In genomic region chr18:13573750-13574149, GRCh38 we compare ENCODE assay signal across 17 cellular contexts.
"Had no signal": no experiment of that assay in that cellular context is flagged by ENCODE, and none has a peak within 500 bp of the region (broad histone marks: within the 10 kb centered on the region; RNA-seq: fewer than 3 reads in every experiment).

No MANE protein-coding gene starts in this region.

- H3K9me3 ChIP-seq: psoas muscle, sigmoid colon, testis, tibial nerve, upper lobe of right lung, vagina had no signal

- H3K4me1 ChIP-seq: foreskin keratinocyte, psoas muscle, testis, upper lobe of right lung had no signal

- ATAC-seq: foreskin keratinocyte; naive thymus-derived CD4-positive, alpha-beta T cell; psoas muscle; upper lobe of right lung had no signal

- H3K4me3 Mint-ChIP-seq: naive thymus-derived CD4-positive, alpha-beta T cell; nephron progenitor cell had no signal

- H3K27me3 ChIP-seq: foreskin keratinocyte, sigmoid colon, testis, tibial nerve, upper lobe of right lung, vagina had no signal

- DNase-seq: dermis blood vessel endothelial cell; erythroblast; foreskin keratinocyte; kidney glomerular epithelial cell; mesendoderm; naive thymus-derived CD4-positive, alpha-beta T cell; nephron progenitor cell; psoas muscle; retina; sigmoid colon; small intestine; stimulated activated CD4-positive, alpha-beta T cell treated with anti-CD3 and anti-CD28 coated beads, Interleukin-2, amount 100 ng/mL, for 48 hours; stimulated activated naive CD4-positive, alpha-beta T cell treated with Interleukin-2 at 50 U/mL for 16 hours; testis; upper lobe of right lung had no signal

- H3K4me3 ChIP-seq: psoas muscle, sigmoid colon, testis, tibial nerve, upper lobe of right lung, vagina had no signal

- H3K27ac ChIP-seq: foreskin keratinocyte, psoas muscle, sigmoid colon, testis, tibial nerve, upper lobe of right lung had no signal

- H3K27me3 Mint-ChIP-seq: naive thymus-derived CD4-positive, alpha-beta T cell had no signal

- H3K27ac Mint-ChIP-seq: nephron progenitor cell had no signal

- H3K36me3 ChIP-seq: sigmoid colon, tibial nerve, upper lobe of right lung, vagina had no signal

- H3K9me3 Mint-ChIP-seq: naive thymus-derived CD4-positive, alpha-beta T cell; nephron progenitor cell had no signal
